Comparison of ENCODE assay signal across 10 cellular contexts in the genomic region with DNA sequence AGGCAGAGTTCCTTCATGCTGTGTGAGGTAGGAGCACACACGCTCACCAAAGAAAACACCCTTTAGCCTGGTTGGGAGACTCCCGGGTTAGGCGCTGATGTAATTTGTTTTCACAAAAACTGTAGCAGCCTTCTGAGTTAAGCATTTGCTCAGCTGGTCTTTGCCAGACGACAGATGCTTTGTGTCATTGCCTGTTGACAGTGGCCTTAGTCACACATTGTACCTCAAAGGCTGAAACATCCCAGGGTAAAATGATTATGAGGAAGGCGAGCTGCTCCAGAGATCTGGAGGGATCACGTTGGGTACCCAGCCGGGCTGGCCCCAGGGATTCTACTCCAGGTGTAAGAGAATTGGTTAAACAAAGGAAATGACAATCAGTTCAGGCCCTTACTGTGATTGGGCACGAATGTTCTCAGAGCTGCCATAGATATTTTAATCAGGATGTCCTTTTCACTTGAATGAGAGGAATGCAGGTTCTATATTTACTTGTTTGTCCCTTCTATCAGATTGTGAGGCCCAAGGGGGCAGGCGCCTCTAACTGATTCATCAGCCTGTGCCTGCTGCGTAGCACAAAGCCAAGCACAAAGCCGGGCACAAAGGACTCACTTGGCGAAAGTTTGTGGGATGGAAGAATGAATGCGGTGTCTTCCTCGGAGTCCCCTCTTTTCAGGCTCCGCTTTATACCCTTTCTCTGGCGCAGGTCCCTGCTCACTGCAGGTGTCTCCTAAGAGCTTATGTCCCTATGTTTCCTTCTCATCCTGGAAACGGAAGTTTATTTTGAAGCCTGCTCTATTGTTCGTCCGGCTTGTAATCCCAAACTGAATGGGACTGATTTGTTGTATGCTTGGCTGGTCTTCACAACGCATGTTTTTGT. TPM values are rescaled to one million over a fixed set of nuclear protein-coding genes. Genes with fewer than 3 reads are reported as not detected.
A peak's percentile ranks its signal among the peaks of the same experiment; 100 is the strongest.
DNase-seq lines count a peak whose midpoint lies in the region; ATAC-seq and TF ChIP-seq lines count a peak whose summit lies in the region.
"Had no signal": no experiment of that assay in that cellular context is flagged by ENCODE, and none has a peak within 500 bp of the region (broad histone marks: within the 10 kb centered on the region; RNA-seq: fewer than 3 reads in every experiment).

No MANE protein-coding gene starts in this region.

- intact Hi-C loops in uterus (cut with DNase I; ENCODE audit: low total_unique reads), result no loop called here

- H3K4me3 ChIP-seq in uterus, result no peak overlapping the region

- no peaks in the 10 kb centered on the region for H3K27me3 ChIP-seq in uterus

- DNase-seq in NCI-H1436 (lab: John Stamatoyannopoulos, UW) (peak; percentile 8), NCI-H1436 treated with DMSO at 0.1 percent for 48 hours (lab: John Stamatoyannopoulos, UW) (no peak), cerebellar cortex (ENCODE audit: low spot score) (peak; percentile 86), kidney tubule cell (ENCODE audit: low spot score) (peak; percentile 95), uterus (peak; percentile 50 to 66), DMS79 treated with DMSO at 0.1 percent for 48 hours (lab: John Stamatoyannopoulos, UW) (no peak), SIG-M5 (lab: John Stamatoyannopoulos, UW) (no peak)
- DNase-seq: naive B cell had no signal

- no peaks in the 10 kb centered on the region for H3K4me1 ChIP-seq in uterus

- no peak for ATAC-seq in HG03159 (IDR thresholded peaks at IDR 0.05; ENCODE audit: unreplicated experiment)

- H3K9me3 ChIP-seq in uterus, result no peaks in the 10 kb centered on the region

- no peak for TF ChIP-seq POLR2A in uterus (IDR thresholded peaks at IDR 0.05)

- peak overlapping the region; percentile 8 to 45 for H3K27ac ChIP-seq in uterus
- H3K27ac ChIP-seq: 22Rv1 had no signal

- H3K36me3 ChIP-seq in uterus, result no peaks in the 10 kb centered on the region

- no peak for TF ChIP-seq CTCF in uterus (IDR thresholded peaks at IDR 0.05)

RNA-seq across cellular contexts. Expression of gene ADM, which starts 47.1 kb away (rescaled TPM):
- 100 to 1,000 TPM in 1 of 4 donors, 10 to 100 TPM in 3; 27.9 to 151 (median 47.2) TPM for total RNA-seq in uterus

RNA-seq across cellular contexts. Expression of gene SBF2, which starts 58.0 kb away (rescaled TPM):
- 100 to 1,000 TPM in 2 of 4 donors, 10 to 100 TPM in 2; 45.0 to 202 (median 98.0) TPM for total RNA-seq in uterus

Comparison
In these comparisons a context has a peak if more than half of its experiments do, and no peak if none do; other contexts are left out.
1. DNase-seq: peak in NCI-H1436 (single experiment), cerebellar cortex (single experiment), kidney tubule cell (single experiment) and uterus (2 of 2); none in NCI-H1436 treated with DMSO at 0.1 percent for 48 hours (single experiment), DMS79 treated with DMSO at 0.1 percent for 48 hours (single experiment) and SIG-M5 (single experiment).